In genomic region chr6:37874726-37875125, GRCh38 we compare ENCODE assay signal across 23 cellular contexts.
"Had no signal": no experiment of that assay in that cellular context is flagged by ENCODE, and none has a peak within 500 bp of the region (broad histone marks: within the 10 kb centered on the region; RNA-seq: fewer than 3 reads in every experiment).

No MANE protein-coding gene starts in this region.

- H3K9me3 ChIP-seq: colonic mucosa, gastrocnemius medialis, left lung, lower lobe of right lung, mucosa of descending colon had no signal

- H3K4me1 ChIP-seq: colonic mucosa had no signal

- H3K27me3 ChIP-seq: colonic mucosa, esophagus squamous epithelium, gastrocnemius medialis, heart right ventricle, left lung had no signal

- H3K36me3 ChIP-seq: colonic mucosa, esophagus squamous epithelium, gastrocnemius medialis, heart right ventricle, left lung, lower lobe of right lung had no signal

- H3K4me3 ChIP-seq: colonic mucosa, esophagus squamous epithelium, gastrocnemius medialis, heart right ventricle, left lung, lower lobe of right lung, mucosa of descending colon had no signal

- H3K9me3 Mint-ChIP-seq: dendritic cell treated with granulocyte-macrophage colony-stimulating factor and Interleukin-4, amounts not matched to agents 40 ng/mL and 50 ng/mL, for 4 days had no signal

- H3K27me3 Mint-ChIP-seq: dendritic cell treated with granulocyte-macrophage colony-stimulating factor and Interleukin-4, amounts not matched to agents 40 ng/mL and 50 ng/mL, for 4 days; effector memory CD8-positive, alpha-beta T cell had no signal

- H3K27ac Mint-ChIP-seq: dendritic cell treated with granulocyte-macrophage colony-stimulating factor and Interleukin-4, amounts not matched to agents 40 ng/mL and 50 ng/mL, for 4 days; effector memory CD8-positive, alpha-beta T cell; endodermal cell; mesothelial cell of epicardium had no signal

- H3K4me3 Mint-ChIP-seq: dendritic cell treated with granulocyte-macrophage colony-stimulating factor and Interleukin-4, amounts not matched to agents 40 ng/mL and 50 ng/mL, for 4 days; effector memory CD8-positive, alpha-beta T cell; endodermal cell; mesothelial cell of epicardium had no signal

- DNase-seq: colonic mucosa; cortex of kidney; effector CD8-positive, alpha-beta T cell; effector memory CD8-positive, alpha-beta T cell; endodermal cell; erythroblast; esophagus squamous epithelium; foreskin fibroblast; foreskin melanocyte; gastrocnemius medialis; glutamatergic neuron; head of caudate nucleus; heart right ventricle; hippocampal formation; left cardiac atrium; left lung; left ventricle myocardium superior; lower lobe of right lung; mesenchymal stem cell; mucosa of descending colon had no signal

- H3K27ac ChIP-seq: colonic mucosa, epithelial cell of prostate, esophagus squamous epithelium, gastrocnemius medialis, heart right ventricle, lower lobe of right lung had no signal
